Comparison of ENCODE assay signal across 25 cellular contexts in genomic region chr9:101081641-101082040, GRCh38. TPM values are rescaled to one million over a fixed set of nuclear protein-coding genes. Genes with fewer than 3 reads are reported as not detected.
"Had no signal": no experiment of that assay in that cellular context is flagged by ENCODE, and none has a peak within 500 bp of the region (broad histone marks: within the 10 kb centered on the region; RNA-seq: fewer than 3 reads in every experiment).

No MANE protein-coding gene starts in this region.

- ATAC-seq: effector memory CD8-positive, alpha-beta T cell; esophagus mucosa; gastrocnemius medialis; heart right ventricle; left lobe of liver; lower lobe of right lung; mucosa of descending colon had no signal

- H3K4me3 Mint-ChIP-seq: effector memory CD8-positive, alpha-beta T cell; endodermal cell; mesothelial cell of epicardium had no signal

- H3K4me1 Mint-ChIP-seq: mesothelial cell of epicardium had no signal

- DNase-seq: dermis blood vessel endothelial cell; dorsolateral prefrontal cortex; effector CD8-positive, alpha-beta T cell; effector memory CD8-positive, alpha-beta T cell; endodermal cell; erythroblast; esophagus squamous epithelium; foreskin fibroblast; foreskin melanocyte; gastrocnemius medialis; glutamatergic neuron; heart right ventricle; hippocampal formation; islet precursor cell; kidney; kidney glomerular epithelial cell; left ventricle myocardium inferior; lower lobe of right lung; mesenchymal stem cell; mucosa of descending colon had no signal

- H3K36me3 Mint-ChIP-seq: mesothelial cell of epicardium had no signal

- H3K9me3 Mint-ChIP-seq: endodermal cell had no signal

- H3K27me3 Mint-ChIP-seq: effector memory CD8-positive, alpha-beta T cell had no signal

- H3K27ac Mint-ChIP-seq: effector memory CD8-positive, alpha-beta T cell; endodermal cell; mesothelial cell of epicardium had no signal

RNA-seq across cellular contexts. Expression of gene PLPPR1, which starts 53.1 kb away (rescaled TPM):
- total RNA-seq: dermis blood vessel endothelial cell, gastrocnemius medialis, heart right ventricle, left ventricle myocardium inferior, lung microvascular endothelial cell, mesenteric fat pad had no signal
- polyA plus RNA-seq: heart right ventricle had no signal
